8 cellular contexts compared by ENCODE assay signal in the genomic region with DNA sequence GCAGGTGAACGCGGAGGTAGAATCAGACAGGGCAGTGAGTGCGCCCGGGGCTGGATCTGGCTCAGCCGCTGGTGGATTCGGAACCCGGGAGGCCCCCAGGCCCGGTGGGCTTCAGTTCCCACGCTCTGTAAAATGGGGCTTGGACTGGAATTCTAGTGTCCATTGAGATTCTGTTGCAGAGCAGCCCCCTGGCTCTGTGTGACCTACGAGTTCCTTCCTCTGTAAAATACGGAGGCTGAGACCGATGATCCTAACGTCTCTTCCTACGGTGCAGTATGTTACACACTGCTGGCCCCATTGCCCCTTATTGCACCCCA. TPM values are rescaled to one million over a fixed set of nuclear protein-coding genes. Genes with fewer than 3 reads are reported as not detected.
A peak's percentile ranks its signal among the peaks of the same experiment; 100 is the strongest.
DNase-seq lines count a peak whose midpoint lies in the region; ATAC-seq, FAIRE-seq and TF ChIP-seq lines count a peak whose summit lies in the region.

No MANE protein-coding gene starts in this region.

- DNase-seq in activated CD8-positive, alpha-beta memory T cell treated with anti-CD3 and anti-CD28 coated beads, Interleukin-2, amount 10 ng/mL, durations not matched to agents 7 days and 5 days = no peak
- DNase-seq in activated CD8-positive, alpha-beta memory T cell treated with anti-CD3 and anti-CD28 coated beads, Interleukin-2, amount 50 U/mL, for 48 hours = no peak
- DNase-seq in kidney = no peak
- no peak for DNase-seq in urothelium cell line (ENCODE audit: low spot score)
- no peak for DNase-seq in CD1c-positive myeloid dendritic cell (ENCODE audit: extremely low spot score)

- intact Hi-C loops in kidney (cut with DNase I) = loop anchor here (5.0 kb wide), 1 partner anchor 51 kb away; the partner anchor contains the start of gene GRK2

- H3K36me3 ChIP-seq in kidney (ENCODE audit: control insufficient read depth in 1 of 2, insufficient read depth in 2 of 2, low read length in 2 of 2) = no peaks in the 10 kb centered on the region

- H3K9ac ChIP-seq in kidney (ENCODE audit: low read length in 2 of 2) = peak overlapping the region; percentile 76 to 87

- no peak for TF ChIP-seq CTCF in kidney (IDR thresholded peaks at IDR 0.05; ENCODE audit: borderline replicate concordance, extremely low read depth, insufficient read depth)

- CTCF ChIA-PET in activated CD8-positive, alpha-beta memory T cell treated with anti-CD3 and anti-CD28 coated beads, Interleukin-2, amount 10 ng/mL, durations not matched to agents 7 days and 5 days (lab: Charles Lee) = interaction anchor here (0.6 to 11.0 kb wide), 30 partner anchors 8 to 203 kb away, joined by 3 to 153 read pairs (median 6); partner anchors contain the start of genes ANKRD13D, CLCF1, GRK2 and POLD4

- H3K9me3 ChIP-seq in kidney (ENCODE audit: control insufficient read depth in 1 of 2, low read length in 2 of 2) = no peaks in the 10 kb centered on the region

- H3K4me3 Mint-ChIP-seq in activated CD8-positive, alpha-beta memory T cell treated with anti-CD3 and anti-CD28 coated beads, Interleukin-2, amount 10 ng/mL, durations not matched to agents 7 days and 5 days = peak overlapping the region; percentile 90
- peak overlapping the region; percentile 84 for H3K4me3 Mint-ChIP-seq in activated T-helper 17 cell treated with anti-CD3 and anti-CD28 coated beads, Interleukin-2, amount 50 U/mL, for 72 hours

- H3K4me1 ChIP-seq in kidney (ENCODE audit: control insufficient read depth in 1 of 2, insufficient read depth in 1 of 2, low read depth in 1 of 2, low read length in 2 of 2) = peaks cover 0 to 3% of the 10 kb centered on the region in 2 donors

- no peak for ATAC-seq in activated CD8-positive, alpha-beta memory T cell treated with anti-CD3 and anti-CD28 coated beads, Interleukin-2, amount 10 ng/mL, durations not matched to agents 7 days and 5 days
- no peak for ATAC-seq in activated T-helper 17 cell treated with anti-CD3 and anti-CD28 coated beads, Interleukin-2, amount 50 U/mL, for 72 hours (replicated peaks)
- ATAC-seq in GM19397 (IDR thresholded peaks at IDR 0.05; ENCODE audit: unreplicated experiment) = no peak

- H3K36me3 Mint-ChIP-seq in activated CD8-positive, alpha-beta memory T cell treated with anti-CD3 and anti-CD28 coated beads, Interleukin-2, amount 10 ng/mL, durations not matched to agents 7 days and 5 days = no peaks in the 10 kb centered on the region
- H3K36me3 Mint-ChIP-seq in activated T-helper 17 cell treated with anti-CD3 and anti-CD28 coated beads, Interleukin-2, amount 50 U/mL, for 72 hours (ENCODE audit: low read depth) = peaks cover 6% of the 10 kb centered on the region

- H3K27ac ChIP-seq in kidney (ENCODE audit: low read depth in 2 of 2, low read length in 2 of 2) (peak overlapping the region in 1 of 2 donors; percentile 91), temporal lobe (ENCODE audit: low read depth, low read length) (peak overlapping the region; percentile 89)

- peaks cover 18% of the 10 kb centered on the region for H3K4me1 Mint-ChIP-seq in activated CD8-positive, alpha-beta memory T cell treated with anti-CD3 and anti-CD28 coated beads, Interleukin-2, amount 10 ng/mL, durations not matched to agents 7 days and 5 days
- H3K4me1 Mint-ChIP-seq in activated T-helper 17 cell treated with anti-CD3 and anti-CD28 coated beads, Interleukin-2, amount 50 U/mL, for 72 hours = peaks cover 22% of the 10 kb centered on the region

- peak overlapping the region; percentile 90 to 91 for H3K4me3 ChIP-seq in kidney (ENCODE audit: low read length in 2 of 2)

- H3K9me3 Mint-ChIP-seq in activated CD8-positive, alpha-beta memory T cell treated with anti-CD3 and anti-CD28 coated beads, Interleukin-2, amount 10 ng/mL, durations not matched to agents 7 days and 5 days (ENCODE audit: low read depth) = no peaks in the 10 kb centered on the region
- H3K9me3 Mint-ChIP-seq in activated T-helper 17 cell treated with anti-CD3 and anti-CD28 coated beads, Interleukin-2, amount 50 U/mL, for 72 hours = no peaks in the 10 kb centered on the region

- H3K27me3 Mint-ChIP-seq in activated CD8-positive, alpha-beta memory T cell treated with anti-CD3 and anti-CD28 coated beads, Interleukin-2, amount 10 ng/mL, durations not matched to agents 7 days and 5 days = peaks cover 9% of the 10 kb centered on the region
- H3K27me3 Mint-ChIP-seq in activated T-helper 17 cell treated with anti-CD3 and anti-CD28 coated beads, Interleukin-2, amount 50 U/mL, for 72 hours = no peaks in the 10 kb centered on the region

- FAIRE-seq in kidney (lab: Jason Lieb, UNC) (no peak), urothelium cell line (lab: Jason Lieb, UNC) (no peak)

- H3K27ac Mint-ChIP-seq in activated CD8-positive, alpha-beta memory T cell treated with anti-CD3 and anti-CD28 coated beads, Interleukin-2, amount 10 ng/mL, durations not matched to agents 7 days and 5 days = peak overlapping the region; percentile 15
- peak overlapping the region; percentile 39 for H3K27ac Mint-ChIP-seq in activated T-helper 17 cell treated with anti-CD3 and anti-CD28 coated beads, Interleukin-2, amount 50 U/mL, for 72 hours

RNA-seq across cellular contexts. Expression of gene SSH3, which starts 14.9 kb away (rescaled TPM):
- total RNA-seq in activated CD8-positive, alpha-beta memory T cell treated with anti-CD3 and anti-CD28 coated beads, Interleukin-2, amount 10 ng/mL, durations not matched to agents 7 days and 5 days = 10 to 100 TPM; 10.7 to 26.4 TPM
- 10 to 100 TPM; 15.8 to 22.0 TPM for total RNA-seq in activated T-helper 17 cell treated with anti-CD3 and anti-CD28 coated beads, Interleukin-2, amount 50 U/mL, for 72 hours
- total RNA-seq in kidney (68.9 TPM), temporal lobe (7.9 TPM)
- 25.0 TPM for polyA plus RNA-seq in kidney (ENCODE audit: insufficient read depth, low read depth, low replicate concordance)

RNA-seq across cellular contexts. Expression of gene ANKRD13D, which starts 29.1 kb away (rescaled TPM):
- 100 to 1,000 TPM; 148 to 172 TPM for total RNA-seq in activated CD8-positive, alpha-beta memory T cell treated with anti-CD3 and anti-CD28 coated beads, Interleukin-2, amount 10 ng/mL, durations not matched to agents 7 days and 5 days
- 100 to 1,000 TPM; 102 to 137 TPM for total RNA-seq in activated T-helper 17 cell treated with anti-CD3 and anti-CD28 coated beads, Interleukin-2, amount 50 U/mL, for 72 hours
- total RNA-seq in kidney (68.3 TPM), temporal lobe (39.1 TPM)
- polyA plus RNA-seq in kidney (ENCODE audit: insufficient read depth, low read depth, low replicate concordance) = 21.9 TPM

RNA-seq across cellular contexts. Expression of gene POLD4, which starts 35.1 kb away (rescaled TPM):
- 10 to 100 TPM; 36.5 to 49.6 TPM for total RNA-seq in activated CD8-positive, alpha-beta memory T cell treated with anti-CD3 and anti-CD28 coated beads, Interleukin-2, amount 10 ng/mL, durations not matched to agents 7 days and 5 days
- total RNA-seq in activated T-helper 17 cell treated with anti-CD3 and anti-CD28 coated beads, Interleukin-2, amount 50 U/mL, for 72 hours = 10 to 100 TPM; 32.4 to 60.2 TPM
- 54.4 TPM for total RNA-seq in kidney
- polyA plus RNA-seq in kidney (ENCODE audit: insufficient read depth, low read depth, low replicate concordance) = 174 TPM
- 1.5 TPM for total RNA-seq in temporal lobe

RNA-seq across cellular contexts. Expression of gene GRK2, which starts 51.9 kb away (rescaled TPM):
- total RNA-seq in activated CD8-positive, alpha-beta memory T cell treated with anti-CD3 and anti-CD28 coated beads, Interleukin-2, amount 10 ng/mL, durations not matched to agents 7 days and 5 days = 100 to 1,000 TPM; 366 to 402 TPM
- total RNA-seq in activated T-helper 17 cell treated with anti-CD3 and anti-CD28 coated beads, Interleukin-2, amount 50 U/mL, for 72 hours = 100 to 1,000 TPM; 197 to 265 TPM
- total RNA-seq in kidney (80.8 TPM), temporal lobe (49.2 TPM)
- polyA plus RNA-seq in kidney (ENCODE audit: insufficient read depth, low read depth, low replicate concordance) = 28.2 TPM

RNA-seq across cellular contexts. Expression of gene CLCF1, which starts 55.2 kb away (rescaled TPM):
- total RNA-seq in activated CD8-positive, alpha-beta memory T cell treated with anti-CD3 and anti-CD28 coated beads, Interleukin-2, amount 10 ng/mL, durations not matched to agents 7 days and 5 days = 1 to 10 TPM in 1 of 2 experiments, under 1 TPM in 1; 0.76 to 1.9 TPM
- 1 to 10 TPM in 1 of 2 donors, under 1 TPM in 1; 0.22 to 1.1 TPM for total RNA-seq in activated T-helper 17 cell treated with anti-CD3 and anti-CD28 coated beads, Interleukin-2, amount 50 U/mL, for 72 hours
- total RNA-seq in kidney (15.8 TPM), temporal lobe (not detected)
- 5.7 TPM for polyA plus RNA-seq in kidney (ENCODE audit: insufficient read depth, low read depth, low replicate concordance)

Comparison
In these comparisons a context has a peak if more than half of its experiments do, and no peak if none do; other contexts are left out.
1. RNA of gene POLD4, which starts 35.1 kb away (total RNA-seq): 32.4 to 60.2 TPM in activated T-helper 17 cell treated with anti-CD3 and anti-CD28 coated beads, Interleukin-2, amount 50 U/mL, for 72 hours, 54.4 TPM in kidney (single experiment) and 36.5 to 49.6 TPM in activated CD8-positive, alpha-beta memory T cell treated with anti-CD3 and anti-CD28 coated beads, Interleukin-2, amount 10 ng/mL, durations not matched to agents 7 days and 5 days; 1.5 TPM in temporal lobe (single experiment); every median in the first group is over 10 times any median in the second.